In the genomic region with DNA sequence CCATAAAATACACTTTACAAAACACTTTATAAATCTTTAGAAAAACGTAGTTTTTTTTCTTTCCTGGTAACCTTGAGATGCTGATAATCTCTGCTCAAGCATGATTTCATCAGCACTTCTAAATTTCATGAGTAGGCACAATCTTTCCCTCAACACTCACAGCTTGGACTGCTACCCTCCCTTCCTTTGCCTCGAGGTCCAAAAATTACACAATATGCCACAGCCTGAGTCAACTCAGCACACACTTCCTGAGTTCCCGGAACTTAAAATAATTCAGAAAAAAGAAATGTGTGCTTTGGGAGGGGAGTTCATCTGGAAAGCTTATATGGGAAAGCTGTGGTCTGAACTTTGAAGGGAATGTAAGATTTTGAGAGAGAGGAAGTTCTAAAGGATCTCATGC, we compare ENCODE assay signal across 1 cellular context.
TF ChIP-seq lines count a peak whose summit lies in the region.

No MANE protein-coding gene starts in this region.

TF ChIP-seq in K562, 482 proteins besides CTCF, POLR2A, EP300 and RAD21 (continued from another document):
- TF ChIP-seq ID3 (CRISPR knock-in tag; IDR thresholded peaks at IDR 0.05) (no peak), ID3 (tag; IDR thresholded peaks at IDR 0.05) (no peak), EP400 (IDR thresholded peaks at IDR 0.05) (no peak)
